ENCODE assay signal across 8 cellular contexts in genomic region chr1:27872802-27873665, GRCh38. TPM values are rescaled to one million over a fixed set of nuclear protein-coding genes. Genes with fewer than 3 reads are reported as not detected.
DNase-seq lines count a peak whose midpoint lies in the region; TF ChIP-seq lines count a peak whose summit lies in the region.

No MANE protein-coding gene starts in this region.

- H3K4me1 ChIP-seq in NT2/D1 (ENCODE audit: insufficient read depth, insufficient read length) (peaks cover 16% of the 10 kb centered on the region), iPS-20b (ENCODE audit: insufficient read depth, low read length) (no peaks in the 10 kb centered on the region), spleen (peaks cover 21 to 98% (median 76%) of the 10 kb centered on the region in 6 donors)

- peaks cover 9% of the 10 kb centered on the region for H3K36me3 ChIP-seq in NT2/D1 (ENCODE audit: insufficient read depth, insufficient read length, low read length)
- H3K36me3 ChIP-seq in iPS-20b (ENCODE audit: insufficient read depth, low read depth, low read length) = no peaks in the 10 kb centered on the region
- peaks cover 0 to 23% (median 11%) of the 10 kb centered on the region in 6 donors for H3K36me3 ChIP-seq in spleen

- H3K9me3 ChIP-seq in NT2/D1 (ENCODE audit: insufficient read depth, low read length) (no peaks in the 10 kb centered on the region), iPS-20b (ENCODE audit: insufficient read depth, low read depth, low read length) (no peaks in the 10 kb centered on the region), spleen (no peaks in the 10 kb centered on the region)

- peak overlapping the region; percentile 94 for H3K9ac ChIP-seq in NT2/D1 (ENCODE audit: insufficient read length, low read depth)
- H3K9ac ChIP-seq in iPS-20b (ENCODE audit: low read depth, low read length) = peak overlapping the region; percentile 60

- H3K27ac ChIP-seq in iPS-20b (ENCODE audit: low read length) = no peak overlapping the region
- H3K27ac ChIP-seq in spleen = peak overlapping the region; percentile 80 to 97 (median 92)

- DNase-seq in GM13976 (ENCODE audit: low spot score) (peak; percentile 42), NT2/D1 (ENCODE audit: low read depth, low spot score) (no peak), amniotic epithelial cell (ENCODE audit: low read depth) (peak; percentile 43), spleen (peak; percentile 86), NCI-H2107 treated with DMSO at 0.1 percent for 48 hours (lab: John Stamatoyannopoulos, UW; ENCODE audit: unreplicated experiment) (no peak), NCI-H82 (lab: John Stamatoyannopoulos, UW) (no peak), 8988T (no peak)

- in situ Hi-C loops in GM13976 (cut with MboI; ENCODE audit: low sequenced_read_pairs, unreplicated experiment) = no loop called here

- no peak for TF ChIP-seq CTCF in GM13976 (IDR thresholded peaks at IDR 0.05; ENCODE audit: borderline replicate concordance, control extremely low read depth, extremely low read depth, insufficient read depth, missing control alignments)
- TF ChIP-seq CTCF in spleen (IDR thresholded peaks at IDR 0.05 in 8 of 11, conservative IDR thresholded peaks at IDR 0.05 in 3 of 11) = no peak

- H3K27me3 ChIP-seq in NT2/D1 (ENCODE audit: insufficient read depth, insufficient read length) = peaks cover 12% of the 10 kb centered on the region
- peaks cover 12% of the 10 kb centered on the region for H3K27me3 ChIP-seq in iPS-20b (ENCODE audit: insufficient read depth, low read length)
- no peaks in the 10 kb centered on the region for H3K27me3 ChIP-seq in spleen (replicated peaks in 1 of 7)

- H3K4me3 ChIP-seq in NT2/D1 (ENCODE audit: insufficient read length, low read depth) = peak overlapping the region; percentile 84
- peak overlapping the region; percentile 89 for H3K4me3 ChIP-seq in iPS-20b (ENCODE audit: low read length)
- H3K4me3 ChIP-seq in spleen = peak overlapping the region; percentile 54 to 90 (median 74)

- TF ChIP-seq POLR2A in spleen (IDR thresholded peaks at IDR 0.05) = no peak

- intact Hi-C loops in spleen (cut with DNase I; ENCODE audit: low total_unique reads) = no loop called here

- WGBS in spleen, 5 donors = 3 to 17% (median 6%) methylated on average over 20 to 40 of the region's 40 CpGs

RNA-seq across cellular contexts. Expression of gene THEMIS2, which starts 0.7 kb away (rescaled TPM):
- total RNA-seq in spleen = 100 to 1,000 TPM; 166 to 433 (median 273) TPM
- polyA plus RNA-seq in spleen = 100 to 1,000 TPM in 1 of 3 donors, 10 to 100 TPM in 2; 82.4 to 122 (median 88.8) TPM

RNA-seq across cellular contexts. Expression of gene RPA2, which starts 41.3 kb away (rescaled TPM):
- 10 to 100 TPM; 32.2 to 49.1 (median 38.1) TPM for total RNA-seq in spleen
- 10 to 100 TPM; 47.5 to 61.8 (median 60.9) TPM for polyA plus RNA-seq in spleen

RNA-seq across cellular contexts. Expression of gene PPP1R8, which starts 42.5 kb away (rescaled TPM):
- 10 to 100 TPM; 24.7 to 39.1 (median 30.1) TPM for total RNA-seq in spleen
- 10 to 100 TPM; 22.5 to 33.8 (median 29.1) TPM for polyA plus RNA-seq in spleen

Comparison
In these comparisons a context has a peak if more than half of its experiments do, and no peak if none do; other contexts are left out.
1. DNase-seq: peak in GM13976 (single experiment), amniotic epithelial cell (single experiment) and spleen (single experiment); none in NT2/D1 (single experiment), NCI-H2107 treated with DMSO at 0.1 percent for 48 hours (single experiment), NCI-H82 (single experiment) and 8988T (single experiment).
2. Peak in every context shown above with its lines, with median percentiles within 50 percentile points of each other: H3K4me3 ChIP-seq.